ENCODE assay signal across 8 cellular contexts in genomic region chr15:77107531-77108355, GRCh38. TPM values are rescaled to one million over a fixed set of nuclear protein-coding genes. Genes with fewer than 3 reads are reported as not detected.
DNase-seq lines count a peak whose midpoint lies in the region; ATAC-seq and TF ChIP-seq lines count a peak whose summit lies in the region.

No MANE protein-coding gene starts in this region.

- H3K36me3 ChIP-seq in iPS-15b (ENCODE audit: control insufficient read depth, insufficient read depth, low read length) (no peaks in the 10 kb centered on the region), spleen (peaks cover 0 to 26% (median 6%) of the 10 kb centered on the region in 6 donors)

- ATAC-seq in GM18520 (IDR thresholded peaks at IDR 0.05; ENCODE audit: unreplicated experiment) (no peak), GM18502 (IDR thresholded peaks at IDR 0.05; ENCODE audit: poor library complexity, unreplicated experiment) (no peak)

- H3K27ac ChIP-seq in spleen: peak overlapping the region in 3 of 8 donors; percentile 37 to 56 (median 41)

- H3K9me3 ChIP-seq in iPS-15b (ENCODE audit: control insufficient read depth, insufficient read depth, low read length) (no peaks in the 10 kb centered on the region), spleen (no peaks in the 10 kb centered on the region)

- no peaks in the 10 kb centered on the region for H3K27me3 ChIP-seq in iPS-15b (ENCODE audit: control insufficient read depth, insufficient read depth, low read length)
- H3K27me3 ChIP-seq in spleen (replicated peaks in 1 of 7): no peaks in the 10 kb centered on the region

- peak overlapping the region; percentile 12 for H3K9ac ChIP-seq in iPS-15b (ENCODE audit: low read depth, low read length)

- intact Hi-C loops in spleen (cut with DNase I; ENCODE audit: low total_unique reads): no loop called here

- H3K4me3 ChIP-seq in Jurkat, Clone E6-1 (ENCODE audit: low read length): no peak overlapping the region
- H3K4me3 ChIP-seq in iPS-15b (ENCODE audit: low read depth, low read length) (no peak overlapping the region), spleen (no peak overlapping the region)

- peak; percentile 5 to 62 (median 53) for TF ChIP-seq CTCF in spleen (IDR thresholded peaks at IDR 0.05 in 8 of 11, conservative IDR thresholded peaks at IDR 0.05 in 3 of 11)

- peaks cover 3% of the 10 kb centered on the region for H3K4me1 ChIP-seq in iPS-15b (ENCODE audit: control insufficient read depth, insufficient read depth, low read length)
- peaks cover 0 to 36% (median 11%) of the 10 kb centered on the region in 6 donors for H3K4me1 ChIP-seq in spleen

- no peak for TF ChIP-seq POLR2A in spleen (IDR thresholded peaks at IDR 0.05)

- peak; percentile 79 for DNase-seq in D341Med (ENCODE audit: low spot score)
- peak; percentile 38 for DNase-seq in Jurkat, Clone E6-1 (ENCODE audit: low read depth, low spot score)
- peak; percentile 45 for DNase-seq in RPMI7951 (ENCODE audit: low read depth)
- peak; percentile 75 for DNase-seq in astrocyte of the hippocampus (ENCODE audit: low read depth, low spot score)
- DNase-seq in spleen: no peak

- WGBS in spleen, 5 donors: 64 to 76% (median 73%) methylated on average over 9 of the region's 9 CpGs

RNA-seq across cellular contexts. Expression of gene TSPAN3, which starts 36.8 kb away (rescaled TPM):
- polyA plus RNA-seq in Jurkat, Clone E6-1 (2012; ENCODE audit: insufficient read depth, insufficient read length): 91.0 TPM
- 248 and 261 TPM in 2 replicates for total RNA-seq in RPMI7951 (2014; rRNA removed; shearing (Covaris generic))
- 100 to 1,000 TPM in 6 of 7 donors, 10 to 100 TPM in 1; 98.5 to 276 (median 124) TPM for total RNA-seq in spleen
- polyA plus RNA-seq in spleen: 100 to 1,000 TPM; 117 to 160 (median 158) TPM
